In the genomic region with DNA sequence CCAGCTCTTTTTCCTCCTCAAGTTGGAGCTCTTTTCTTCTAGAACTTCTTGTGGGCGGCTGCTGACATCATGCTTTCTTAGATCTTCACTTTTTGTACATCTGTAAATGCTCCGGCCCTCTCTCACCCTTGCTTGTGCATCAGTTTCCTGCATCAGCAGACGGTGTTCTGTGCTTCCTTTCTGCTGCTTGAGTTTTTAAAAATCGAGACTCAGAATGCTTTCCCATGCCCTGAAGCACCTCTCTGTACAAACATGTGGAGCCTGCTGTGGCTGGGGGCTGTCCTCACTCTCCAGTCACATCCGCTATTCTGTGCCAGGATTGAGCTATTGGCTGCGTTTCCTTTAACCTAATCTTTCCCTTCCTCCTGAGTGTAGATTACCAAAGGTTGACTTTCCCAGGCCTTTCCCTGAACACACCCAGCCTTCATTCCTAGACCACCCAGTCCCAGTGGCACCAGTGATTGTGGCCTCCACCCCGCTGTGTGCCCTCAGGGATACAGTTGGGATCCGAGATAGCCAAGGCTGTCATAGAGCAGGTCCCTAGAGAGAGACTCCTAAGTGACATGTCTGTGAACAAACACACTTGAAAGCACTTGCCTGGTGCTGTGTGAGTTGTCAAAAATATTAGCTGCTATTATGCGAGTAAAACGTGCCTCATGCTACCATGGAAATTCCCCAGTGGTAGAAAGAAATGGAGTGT, we compare ENCODE assay signal across 7 cellular contexts. TPM values are rescaled to one million over a fixed set of nuclear protein-coding genes. Genes with fewer than 3 reads are reported as not detected.
DNase-seq lines count a peak whose midpoint lies in the region; ATAC-seq and TF ChIP-seq lines count a peak whose summit lies in the region.

No MANE protein-coding gene starts in this region.

- no peak for TF ChIP-seq CTCF in adrenal gland (IDR thresholded peaks at IDR 0.05)
- no peak for TF ChIP-seq CTCF in right lobe of liver (IDR thresholded peaks at IDR 0.05)

- H3K4me3 ChIP-seq in SK-N-MC: no peak overlapping the region
- no peak overlapping the region for H3K4me3 ChIP-seq in adrenal gland
- H3K4me3 ChIP-seq in right lobe of liver: no peak overlapping the region

- peak; percentile 39 for DNase-seq in SK-N-MC (ENCODE audit: low read depth, low spot score)
- DNase-seq in adrenal gland: peak in 4 of 7 donors; percentile 24 to 64 (median 42)
- DNase-seq in right lobe of liver: peak in 2 of 3 donors; percentile 48 to 61
- DNase-seq in stimulated activated naive CD8-positive, alpha-beta T cell treated with anti-CD3 and anti-CD28 coated beads, Interleukin-15, Interleukin-2, amounts not matched to agents 100 U/mL and 50 U/mL, for 24 hours: peak; percentile 31
- DNase-seq in NCI-H510A (lab: John Stamatoyannopoulos, UW): no peak

- peak overlapping the region; percentile 78 for H3K27ac ChIP-seq in SK-N-MC
- peak overlapping the region in 3 of 5 donors; percentile 23 to 82 (median 48) for H3K27ac ChIP-seq in adrenal gland
- H3K27ac ChIP-seq in right lobe of liver: peak overlapping the region; percentile 39 to 69 (median 60)

- H3K9me3 ChIP-seq in SK-N-MC (ENCODE audit: low read depth, low read length) (no peaks in the 10 kb centered on the region), adrenal gland (replicated peaks in 1 of 3) (no peaks in the 10 kb centered on the region), right lobe of liver (no peaks in the 10 kb centered on the region)

- ATAC-seq in right lobe of liver (peak; percentile 87 to 91 (median 88)), HG03097 (IDR thresholded peaks at IDR 0.05; ENCODE audit: low FRiP score, unreplicated experiment) (no peak), HG02798 (IDR thresholded peaks at IDR 0.05; ENCODE audit: poor library complexity, unreplicated experiment) (no peak)
- ATAC-seq in stimulated activated naive CD8-positive, alpha-beta T cell treated with anti-CD3 and anti-CD28 coated beads, Interleukin-15, Interleukin-2, amounts not matched to agents 100 U/mL and 50 U/mL, for 24 hours: peak; percentile 66

- peaks cover 5 to 18% of the 10 kb centered on the region in 2 donors for H3K4me1 ChIP-seq in adrenal gland (replicated peaks in 1 of 2)
- H3K4me1 ChIP-seq in right lobe of liver: peaks cover 0 to 29% (median 12%) of the 10 kb centered on the region in 4 donors

- no peak overlapping the region for H3K9ac ChIP-seq in SK-N-MC (ENCODE audit: insufficient read length)

- 46 to 64% (median 57%) methylated on average over 10 of the region's 10 CpGs for WGBS in adrenal gland, 4 donors
- WGBS in right lobe of liver (ENCODE audit: insufficient coverage, low coverage, low lambda C conversion rate, missing lambda C conversion rate): 17% methylated on average over 8 of the region's 10 CpGs

- TF ChIP-seq POLR2A in adrenal gland (IDR thresholded peaks at IDR 0.05): no peak
- no peak for TF ChIP-seq POLR2A in right lobe of liver (IDR thresholded peaks at IDR 0.05)

- peaks cover 48% of the 10 kb centered on the region for H3K36me3 ChIP-seq in SK-N-MC (ENCODE audit: insufficient read depth, low read length)
- peaks cover 0 to 16% of the 10 kb centered on the region in 2 donors for H3K36me3 ChIP-seq in adrenal gland (replicated peaks in 1 of 2)
- peaks cover 0 to 18% (median 0%) of the 10 kb centered on the region in 4 donors for H3K36me3 ChIP-seq in right lobe of liver

- H3K27me3 ChIP-seq in adrenal gland (no peaks in the 10 kb centered on the region), right lobe of liver (no peaks in the 10 kb centered on the region)

- intact Hi-C loops in adrenal gland (cut with DNase I) (no loop called here), right lobe of liver (cut with DNase I) (no loop called here)

RNA-seq across cellular contexts. Expression of a gene that starts 41.9 kb away (rescaled TPM):
- 10 to 100 TPM; 19.2 to 57.7 (median 35.7) TPM for total RNA-seq in adrenal gland
- polyA plus RNA-seq in adrenal gland: 10 to 100 TPM in 2 of 3 donors, 1 to 10 TPM in 1; 7.8 to 41.8 (median 38.3) TPM
- total RNA-seq in right lobe of liver: 10 to 100 TPM in 5 of 6 experiments, 1 to 10 TPM in 1; 9.7 to 40.6 (median 18.8) TPM

Comparison
In these comparisons a context has a peak if more than half of its experiments do, and no peak if none do; other contexts are left out.
1. ATAC-seq: peak in right lobe of liver (4 of 4) and stimulated activated naive CD8-positive, alpha-beta T cell treated with anti-CD3 and anti-CD28 coated beads, Interleukin-15, Interleukin-2, amounts not matched to agents 100 U/mL and 50 U/mL, for 24 hours (single experiment); none in HG03097 (single experiment) and HG02798 (single experiment).
2. Peak in every context shown above with its lines, with median percentiles within 50 percentile points of each other: H3K27ac ChIP-seq.